ENCODE assay signal across 8 cellular contexts in the genomic region with DNA sequence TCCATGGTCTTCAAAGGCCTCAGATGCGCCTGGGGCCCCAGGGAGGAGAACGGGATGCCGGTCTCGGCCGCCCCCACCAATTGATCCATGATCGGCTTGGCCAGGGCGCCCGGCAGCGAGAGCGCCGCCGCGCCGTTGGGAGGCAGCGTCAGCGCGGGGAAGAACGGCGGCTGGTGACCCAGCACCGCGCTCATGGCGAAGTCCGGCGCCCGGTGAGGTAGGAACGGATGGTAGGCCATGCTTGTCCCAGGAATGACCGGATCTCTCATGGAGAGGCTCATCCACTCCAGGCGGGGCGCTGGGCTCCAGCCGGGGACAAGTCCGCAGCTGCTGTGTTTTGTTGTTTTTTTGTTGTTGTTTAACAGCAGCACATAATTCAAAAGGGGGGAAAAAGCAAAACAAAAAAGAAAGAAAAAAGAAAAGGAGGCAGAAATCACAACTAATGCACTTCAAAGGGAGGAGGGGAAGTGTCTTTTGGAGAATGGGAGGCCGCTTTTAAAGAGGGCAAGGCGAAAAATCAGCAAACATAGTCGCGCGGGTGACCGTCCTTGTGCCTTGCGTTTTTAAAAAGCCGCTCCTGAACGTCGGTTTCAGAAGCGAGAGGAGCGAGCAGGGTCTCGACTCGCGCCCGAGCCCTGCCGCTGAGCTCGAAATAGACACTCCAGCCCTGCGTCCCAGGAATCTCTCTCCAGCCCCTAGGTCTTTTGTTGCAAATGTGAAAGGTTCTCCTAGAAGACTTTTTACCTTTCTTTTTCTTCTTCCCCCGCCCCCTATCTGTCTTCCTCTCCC. TPM values are rescaled to one million over a fixed set of nuclear protein-coding genes. Genes with fewer than 3 reads are reported as not detected.
DNase-seq lines count a peak whose midpoint lies in the region; ATAC-seq and TF ChIP-seq lines count a peak whose summit lies in the region.

No MANE protein-coding gene starts in this region.

- H3K9me3 Mint-ChIP-seq in memory B cell, result no peaks in the 10 kb centered on the region

- no peak for TF ChIP-seq POLR2A in vagina (IDR thresholded peaks at IDR 0.05)

- H3K9me3 ChIP-seq in vagina, result no peaks in the 10 kb centered on the region

- peaks cover 27% of the 10 kb centered on the region for H3K4me1 ChIP-seq in vagina

- intact Hi-C loops in vagina (cut with DNase I), result no loop called here

- TF ChIP-seq CTCF in choroid plexus epithelial cell (conservative IDR thresholded peaks at IDR 0.05; ENCODE audit: low read depth, low read length) (no peak), vagina (IDR thresholded peaks at IDR 0.05) (no peak)

- peak overlapping the region; percentile 86 for H3K4me3 ChIP-seq in choroid plexus epithelial cell (ENCODE audit: low read depth, low read length)
- peak overlapping the region; percentile 82 to 90 for H3K4me3 ChIP-seq in vagina

- peaks cover 4% of the 10 kb centered on the region for H3K36me3 Mint-ChIP-seq in memory B cell

- ATAC-seq in memory B cell (ENCODE audit: low read depth) (no peak), GM21825 (IDR thresholded peaks at IDR 0.05; ENCODE audit: unreplicated experiment) (no peak), HG02623 (IDR thresholded peaks at IDR 0.05; ENCODE audit: unreplicated experiment) (no peak)

- no peak overlapping the region for H3K27ac Mint-ChIP-seq in memory B cell

- H3K4me1 Mint-ChIP-seq in memory B cell, result peaks cover 7% of the 10 kb centered on the region

- no peaks in the 10 kb centered on the region for H3K36me3 ChIP-seq in vagina

- peak overlapping the region; percentile 99 for H3K27ac ChIP-seq in vagina

- H3K27me3 ChIP-seq in vagina, result no peaks in the 10 kb centered on the region

- peak overlapping the region; percentile 67 for H3K4me3 Mint-ChIP-seq in memory B cell

- peaks cover 32% of the 10 kb centered on the region for H3K27me3 Mint-ChIP-seq in memory B cell

- peak; percentile 35 for DNase-seq in AG20443 (ENCODE audit: low spot score)
- DNase-seq in MV-4-11 (lab: John Stamatoyannopoulos, UW), result peak; percentile 6
- DNase-seq in choroid plexus epithelial cell (ENCODE audit: low read depth), result peak; percentile 47
- no peak for DNase-seq in memory B cell (ENCODE audit: low spot score in 2 of 2)
- no peak for DNase-seq in vagina (ENCODE audit: extremely low spot score in 2 of 2)
- no peak for DNase-seq in HuH-7.5 (ENCODE audit: low spot score)

RNA-seq across cellular contexts. Expression of a gene that starts 0.9 kb away (rescaled TPM):
- 57.0 TPM for total RNA-seq in vagina

Comparison
In these comparisons a context has a peak if more than half of its experiments do, and no peak if none do; other contexts are left out.
1. DNase-seq: peak in AG20443 (single experiment), MV-4-11 (single experiment) and choroid plexus epithelial cell (single experiment); none in memory B cell (0 of 2), vagina (0 of 2) and HuH-7.5 (single experiment).